In the genomic region with DNA sequence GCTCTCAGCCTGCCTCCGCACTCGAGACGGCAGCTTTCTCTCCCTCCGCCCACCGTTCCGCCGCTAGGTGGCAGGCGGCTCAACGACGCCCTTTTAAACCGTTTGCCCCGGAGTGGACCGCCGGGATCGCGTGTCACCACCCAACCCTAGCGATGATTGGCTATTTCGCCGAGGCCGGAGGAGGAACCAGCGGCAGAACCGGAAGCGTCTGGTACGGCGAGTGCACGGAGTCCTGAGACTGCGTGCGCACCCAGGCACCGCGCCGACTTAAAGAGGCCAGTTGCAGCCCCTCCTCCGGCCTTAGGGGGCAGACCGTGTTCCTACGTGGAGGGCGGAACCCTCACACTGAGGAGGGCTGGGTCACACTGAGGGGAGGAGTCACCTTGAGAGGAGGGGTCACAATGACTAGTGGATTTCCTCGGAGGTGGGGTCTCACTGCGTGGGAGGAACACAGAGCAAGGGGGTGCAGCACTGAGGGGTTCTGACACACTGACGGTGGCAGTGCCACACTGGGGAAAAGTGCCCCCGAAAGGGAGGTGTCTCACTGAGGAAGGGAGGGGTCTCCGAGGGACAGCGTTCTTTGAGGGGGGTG, we compare ENCODE assay signal across 8 cellular contexts. TPM values are rescaled to one million over a fixed set of nuclear protein-coding genes. Genes with fewer than 3 reads are reported as not detected.
DNase-seq lines count a peak whose midpoint lies in the region; ATAC-seq and TF ChIP-seq lines count a peak whose summit lies in the region.

No MANE protein-coding gene starts in this region.

- TF ChIP-seq CTCF in PC-3 (conservative IDR thresholded peaks at IDR 0.05; ENCODE audit: low read depth, low read length): peak; percentile 80

- peak overlapping the region; percentile 51 for H3K27ac ChIP-seq in PC-3 (ENCODE audit: low read length)
- peak overlapping the region; percentile 88 to 95 for H3K27ac ChIP-seq in esophagus (ENCODE audit: low read depth in 2 of 2, low read length in 1 of 2)

- no TSS peak for BruUV-seq in PC-3 (replicated peaks; lab: Mats Ljungman, UMichigan)

- H3K4me1 ChIP-seq in PC-3 (ENCODE audit: insufficient read depth, low read length) (peaks cover 16% of the 10 kb centered on the region), esophagus (ENCODE audit: control insufficient read depth in 2 of 2, insufficient read depth in 2 of 2, low read length in 1 of 2) (peaks cover 0 to 9% of the 10 kb centered on the region in 2 donors), mucosa of stomach (ENCODE audit: control insufficient read depth, insufficient read depth, low read length) (peaks cover 18% of the 10 kb centered on the region)

- peak overlapping the region; percentile 77 for H3K4me3 ChIP-seq in Jurkat, Clone E6-1 (ENCODE audit: low read length)
- H3K4me3 ChIP-seq in PC-3 (ENCODE audit: low read length): peak overlapping the region; percentile 69
- peak overlapping the region; percentile 56 to 73 for H3K4me3 ChIP-seq in esophagus (ENCODE audit: low read depth in 1 of 2, low read length in 2 of 2)
- H3K4me3 ChIP-seq in mucosa of stomach (ENCODE audit: low read length): peak overlapping the region; percentile 90

- no peaks in the 10 kb centered on the region for H3K27me3 Mint-ChIP-seq in activated T-cell treated with anti-CD3 and anti-CD28 coated beads, Interleukin-2, amount 50 U/mL, for 4 hours (ENCODE audit: low read depth)

- peak overlapping the region; percentile 95 for H2AFZ ChIP-seq in PC-3 (ENCODE audit: low read length)

- H3K36me3 Mint-ChIP-seq in activated T-cell treated with anti-CD3 and anti-CD28 coated beads, Interleukin-2, amount 50 U/mL, for 4 hours (ENCODE audit: insufficient read depth): peaks cover 10% of the 10 kb centered on the region

- H3K9me2 ChIP-seq in PC-3 (replicated peaks; ENCODE audit: low read length): no peaks in the 10 kb centered on the region

- peak; percentile 82 for ATAC-seq in GM21619 (IDR thresholded peaks at IDR 0.05; ENCODE audit: unreplicated experiment)
- ATAC-seq in PC-3: peak; percentile 88
- peak; percentile 86 to 87 for ATAC-seq in activated T-cell treated with anti-CD3 and anti-CD28 coated beads, Interleukin-2, amount 50 U/mL, for 4 hours

- H3K36me3 ChIP-seq in PC-3 (ENCODE audit: low read depth, low read length) (no peaks in the 10 kb centered on the region; the same call in 1 of the 2 replicates), esophagus (ENCODE audit: control insufficient read depth in 2 of 2, insufficient read depth in 2 of 2, low read length in 1 of 2) (peaks cover 0 to 11% of the 10 kb centered on the region in 2 donors), mucosa of stomach (ENCODE audit: control insufficient read depth, insufficient read depth, low read length) (no peaks in the 10 kb centered on the region)

- H3K27me3 ChIP-seq in PC-3 (ENCODE audit: low read length): no peaks in the 10 kb centered on the region
- H3K27me3 ChIP-seq in esophagus (ENCODE audit: control insufficient read depth in 1 of 2, insufficient read depth in 2 of 2, low read length in 2 of 2): no peaks in the 10 kb centered on the region
- no peaks in the 10 kb centered on the region for H3K27me3 ChIP-seq in mucosa of stomach (ENCODE audit: control insufficient read depth, insufficient read depth, low read length)

- CTCF ChIA-PET in PC-3 (lab: Charles Lee): interaction anchor here (0.6 to 1.0 kb wide), 5 partner anchors 25 to 347 kb away, joined by 3 to 11 read pairs (median 4); no protein-coding TSS in a partner anchor

- H3K4me3 Mint-ChIP-seq in activated T-cell treated with anti-CD3 and anti-CD28 coated beads, Interleukin-2, amount 50 U/mL, for 4 hours: peak overlapping the region; percentile 96

- POLR2A ChIA-PET in PC-3 (lab: Charles Lee; ENCODE audit: unreplicated experiment): interaction anchor here (0.5 kb wide), 1 partner anchor 54 kb away, joined by 4 read pairs; the partner anchor contains the start of genes CCDC107 and RMRP

- peaks cover 36% of the 10 kb centered on the region for H3K4me1 Mint-ChIP-seq in activated T-cell treated with anti-CD3 and anti-CD28 coated beads, Interleukin-2, amount 50 U/mL, for 4 hours (ENCODE audit: low read depth)

- H3K9me3 ChIP-seq in PC-3 (ENCODE audit: low read length) (no peaks in the 10 kb centered on the region), esophagus (ENCODE audit: control insufficient read depth in 2 of 2, insufficient read depth in 1 of 2, low read depth in 1 of 2, low read length in 1 of 2) (no peaks in the 10 kb centered on the region), mucosa of stomach (ENCODE audit: control insufficient read depth, low read length) (no peaks in the 10 kb centered on the region)

- peaks cover 3% of the 10 kb centered on the region for H3F3A ChIP-seq in PC-3 (ENCODE audit: low read length, unreplicated experiment)

- no peaks in the 10 kb centered on the region for H3K9me3 Mint-ChIP-seq in activated T-cell treated with anti-CD3 and anti-CD28 coated beads, Interleukin-2, amount 50 U/mL, for 4 hours

- H3K79me2 ChIP-seq in PC-3 (ENCODE audit: low read length): peaks cover 14% of the 10 kb centered on the region

- H3K9ac ChIP-seq in PC-3 (ENCODE audit: low read length): peak overlapping the region; percentile 42; the same call in 1 of the 2 replicates
- H3K9ac ChIP-seq in mucosa of stomach (ENCODE audit: low read length): peak overlapping the region; percentile 87

- DNase-seq in DMS53 treated with DMSO at 0.1 percent for 48 hours (lab: John Stamatoyannopoulos, UW; ENCODE audit: unreplicated experiment): peak; percentile 95
- peak; percentile 99 for DNase-seq in Jurkat, Clone E6-1 (ENCODE audit: low read depth, low spot score)
- peak; percentile 98 for DNase-seq in PC-3
- peak; percentile 98 for DNase-seq in activated T-cell treated with anti-CD3 and anti-CD28 coated beads, Interleukin-2, amount 50 U/mL, for 4 hours
- DNase-seq in stimulated activated CD8-positive, alpha-beta memory T cell treated with anti-CD3 and anti-CD28 coated beads, Interleukin-7, amount 100 ng/mL, for 1 hour (ENCODE audit: low read depth in 2 of 2): peak; percentile 97 to 98

- intact Hi-C loops in PC-3 (cut with micrococcal nuclease): loop anchor here (1.0 kb wide), 2 partner anchors 42 to 128 kb away; partner anchors contain the start of genes CREB3 and TLN1

- H4K20me1 ChIP-seq in PC-3 (ENCODE audit: low read length): no peaks in the 10 kb centered on the region

- peak overlapping the region; percentile 98 for H3K4me2 ChIP-seq in PC-3 (ENCODE audit: low read length)

- WGBS in esophagus, 2 donors: 0 to 1% methylated on average over 41 of the region's 41 CpGs

RNA-seq across cellular contexts. Expression of gene TESK1, which starts 1.0 kb away (rescaled TPM):
- polyA plus RNA-seq in Jurkat, Clone E6-1 (2012; ENCODE audit: insufficient read depth, insufficient read length): 47.4 TPM
- total RNA-seq in PC-3 (2014; rRNA removed): 11.2 and 25.2 TPM in 2 replicates
- 10 to 100 TPM; 42.0 to 57.1 (median 54.9) TPM for total RNA-seq in activated T-cell treated with anti-CD3 and anti-CD28 coated beads, Interleukin-2, amount 50 U/mL, for 4 hours
- polyA plus RNA-seq in esophagus: 10 to 100 TPM; 15.3 to 22.7 TPM

RNA-seq across cellular contexts. Expression of gene CD72, which starts 14.1 kb away (rescaled TPM):
- polyA plus RNA-seq in Jurkat, Clone E6-1 (2012; ENCODE audit: insufficient read depth, insufficient read length): 37.0 TPM
- 0.15 TPM in 1 of 2 replicates, not detected in the other for total RNA-seq in PC-3 (2014; rRNA removed)
- total RNA-seq in activated T-cell treated with anti-CD3 and anti-CD28 coated beads, Interleukin-2, amount 50 U/mL, for 4 hours: 1 to 10 TPM; 1.8 to 4.5 (median 3.9) TPM
- under 1 TPM; 0.26 to 0.29 TPM for polyA plus RNA-seq in esophagus

RNA-seq across cellular contexts. Expression of gene SIT1, which starts 46.6 kb away (rescaled TPM):
- polyA plus RNA-seq in Jurkat, Clone E6-1 (2012; ENCODE audit: insufficient read depth, insufficient read length): 230 TPM
- not detected in 2 replicates for total RNA-seq in PC-3 (2014; rRNA removed)
- total RNA-seq in activated T-cell treated with anti-CD3 and anti-CD28 coated beads, Interleukin-2, amount 50 U/mL, for 4 hours: 10 to 100 TPM; 21.8 to 23.8 (median 22.9) TPM
- under 1 TPM; 0.75 to 0.88 TPM for polyA plus RNA-seq in esophagus

RNA-seq across cellular contexts. Expression of gene RMRP, which starts 53.7 kb away (rescaled TPM):
- polyA plus RNA-seq in Jurkat, Clone E6-1 (2012; ENCODE audit: insufficient read depth, insufficient read length): not detected
- 23,421 and 36,790 TPM in 2 replicates for total RNA-seq in PC-3 (2014; rRNA removed)
- over 10,000 TPM; 12,907 to 15,791 (median 13,372) TPM for total RNA-seq in activated T-cell treated with anti-CD3 and anti-CD28 coated beads, Interleukin-2, amount 50 U/mL, for 4 hours
- polyA plus RNA-seq in esophagus: 100 to 1,000 TPM in 1 of 2 donors, 1 to 10 TPM in 1; 3.3 to 333 TPM

RNA-seq across cellular contexts. Expression of gene CCDC107, which starts 54.0 kb away (rescaled TPM):
- 38.7 TPM for polyA plus RNA-seq in Jurkat, Clone E6-1 (2012; ENCODE audit: insufficient read depth, insufficient read length)
- 34.9 and 37.0 TPM in 2 replicates for total RNA-seq in PC-3 (2014; rRNA removed)
- total RNA-seq in activated T-cell treated with anti-CD3 and anti-CD28 coated beads, Interleukin-2, amount 50 U/mL, for 4 hours: 10 to 100 TPM; 11.1 to 12.5 (median 12.0) TPM
- 10 to 100 TPM; 17.3 to 21.1 TPM for polyA plus RNA-seq in esophagus

Comparison
In these comparisons a context has a peak if more than half of its experiments do, and no peak if none do; other contexts are left out.
1. Peak in every context shown above with its lines: DNase-seq, ATAC-seq, H3K4me3 ChIP-seq and H3K27ac ChIP-seq.
2. RNA of gene SIT1, which starts 46.6 kb away (total RNA-seq): 21.8 to 23.8 TPM in activated T-cell treated with anti-CD3 and anti-CD28 coated beads, Interleukin-2, amount 50 U/mL, for 4 hours; not detected in PC-3; every median in the first group is over 10 times any median in the second.